Comparison of ENCODE assay signal across 1 cellular context in genomic region chr1:15836772-15837669, GRCh38.
TF ChIP-seq lines count a peak whose summit lies in the region.

No MANE protein-coding gene starts in this region.

TF ChIP-seq in SK-N-SH, 30 proteins besides CTCF, POLR2A, EP300 and RAD21 (continued from another document):
- TF ChIP-seq, protein P1, sequence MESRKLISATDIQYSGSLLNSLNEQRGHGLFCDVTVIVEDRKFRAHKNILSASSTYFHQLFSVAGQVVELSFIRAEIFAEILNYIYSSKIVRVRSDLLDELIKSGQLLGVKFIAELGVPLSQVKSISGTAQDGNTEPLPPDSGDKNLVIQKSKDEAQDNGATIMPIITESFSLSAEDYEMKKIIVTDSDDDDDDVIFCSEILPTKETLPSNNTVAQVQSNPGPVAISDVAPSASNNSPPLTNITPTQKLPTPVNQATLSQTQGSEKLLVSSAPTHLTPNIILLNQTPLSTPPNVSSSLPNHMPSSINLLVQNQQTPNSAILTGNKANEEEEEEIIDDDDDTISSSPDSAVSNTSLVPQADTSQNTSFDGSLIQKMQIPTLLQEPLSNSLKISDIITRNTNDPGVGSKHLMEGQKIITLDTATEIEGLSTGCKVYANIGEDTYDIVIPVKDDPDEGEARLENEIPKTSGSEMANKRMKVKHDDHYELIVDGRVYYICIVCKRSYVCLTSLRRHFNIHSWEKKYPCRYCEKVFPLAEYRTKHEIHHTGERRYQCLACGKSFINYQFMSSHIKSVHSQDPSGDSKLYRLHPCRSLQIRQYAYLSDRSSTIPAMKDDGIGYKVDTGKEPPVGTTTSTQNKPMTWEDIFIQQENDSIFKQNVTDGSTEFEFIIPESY (IDR thresholded peaks at IDR 0.05; ENCODE audit: borderline replicate concordance, low read depth) = no peak
- TF ChIP-seq RFX5 (IDR thresholded peaks at IDR 0.05; ENCODE audit: low read length) = no peak
- TF ChIP-seq FOXJ3 (CRISPR knock-in tag; IDR thresholded peaks at IDR 0.05) = no peak
- TF ChIP-seq EZH2phosphoT487 (IDR thresholded peaks at IDR 0.05; ENCODE audit: borderline replicate concordance, low read depth) = no peak
- no peak for TF ChIP-seq RXRA (IDR thresholded peaks at IDR 0.05; ENCODE audit: borderline replicate concordance, low read depth)
TF ChIP-seq in SK-N-SH: peak in this region for 0.
